ENCODE assay signal across 20 cellular contexts in genomic region chr6:160945516-160946177, GRCh38.
"Had no signal": no experiment of that assay in that cellular context is flagged by ENCODE, and none has a peak within 500 bp of the region (broad histone marks: within the 10 kb centered on the region; RNA-seq: fewer than 3 reads in every experiment).

No MANE protein-coding gene starts in this region.

- DNase-seq: activated CD4-positive, alpha-beta T cell treated with anti-CD3 and anti-CD28 coated beads, Interleukin-2, amount 50 U/mL, for 1 hour; activated CD8-positive, alpha-beta memory T cell treated with anti-CD3 and anti-CD28 coated beads, Interleukin-2, amount 50 U/mL, for 4 hours; activated effector memory CD4-positive, alpha-beta T cell treated with Interleukin-2 at 50 U/mL for 16 hours; activated naive CD4-positive, alpha-beta T cell treated with anti-CD3 and anti-CD28 coated beads, Interleukin-2, amount 10 ng/mL, durations not matched to agents 7 days and 5 days; activated naive CD8-positive, alpha-beta T cell treated with anti-CD3 and anti-CD28 coated beads, Interleukin-2, amount 50 U/mL, for 24 hours; activated T-cell treated with anti-CD3 and anti-CD28 coated beads, Interleukin-2, amount 50 U/mL, for 48 hours; anterior cingulate cortex; caudate nucleus; erythroblast; hypothalamus; kidney glomerular epithelial cell; natural killer cell; posterior cingulate gyrus; stimulated activated CD4-positive, alpha-beta T cell treated with anti-CD3 and anti-CD28 coated beads, Interleukin-12 subunit alpha, Interleukin-12 subunit beta, amount 100 ng/mL, for 4 hours; stimulated activated CD4-positive, alpha-beta T cell treated with anti-CD3 and anti-CD28 coated beads, Interleukin-1b, Interleukin-23, amount 100 ng/mL, for 48 hours; stimulated activated naive CD8-positive, alpha-beta T cell treated with anti-CD3 and anti-CD28 coated beads, Interleukin-15, Interleukin-2, amounts not matched to agents 100 U/mL and 50 U/mL, for 24 hours; substantia nigra; T-helper 1 cell; T-helper 9 cell had no signal

- H3K9me3 ChIP-seq: tibial nerve had no signal

- ATAC-seq: activated naive CD8-positive, alpha-beta T cell treated with anti-CD3 and anti-CD28 coated beads, Interleukin-2, amount 50 U/mL, for 24 hours; natural killer cell; stimulated activated naive CD8-positive, alpha-beta T cell treated with anti-CD3 and anti-CD28 coated beads, Interleukin-15, Interleukin-2, amounts not matched to agents 100 U/mL and 50 U/mL, for 24 hours had no signal

- H3K27ac ChIP-seq: tibial nerve had no signal

- H3K4me3 ChIP-seq: tibial nerve had no signal

- H3K36me3 ChIP-seq: tibial nerve had no signal

- H3K27me3 ChIP-seq: tibial nerve had no signal
